Comparison of ENCODE assay signal across 1 cellular context in genomic region chr9:96738147-96739027, GRCh38.
TF ChIP-seq lines count a peak whose summit lies in the region.

No MANE protein-coding gene starts in this region.

TF ChIP-seq in liver, 16 proteins besides CTCF, POLR2A, EP300 and RAD21 (continued from another document):
- TF ChIP-seq ZBTB33 (IDR thresholded peaks at IDR 0.05) (no peak), NR2F2 (IDR thresholded peaks at IDR 0.05) (no peak), RXRA (IDR thresholded peaks at IDR 0.05) (no peak), HNF4A (conservative IDR thresholded peaks at IDR 0.05) (no peak), ATF3 (IDR thresholded peaks at IDR 0.05) (no peak)
- TF ChIP-seq, protein P1, sequence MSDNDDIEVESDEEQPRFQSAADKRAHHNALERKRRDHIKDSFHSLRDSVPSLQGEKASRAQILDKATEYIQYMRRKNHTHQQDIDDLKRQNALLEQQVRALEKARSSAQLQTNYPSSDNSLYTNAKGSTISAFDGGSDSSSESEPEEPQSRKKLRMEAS (IDR thresholded peaks at IDR 0.05): no peak
- TF ChIP-seq, protein P2, sequence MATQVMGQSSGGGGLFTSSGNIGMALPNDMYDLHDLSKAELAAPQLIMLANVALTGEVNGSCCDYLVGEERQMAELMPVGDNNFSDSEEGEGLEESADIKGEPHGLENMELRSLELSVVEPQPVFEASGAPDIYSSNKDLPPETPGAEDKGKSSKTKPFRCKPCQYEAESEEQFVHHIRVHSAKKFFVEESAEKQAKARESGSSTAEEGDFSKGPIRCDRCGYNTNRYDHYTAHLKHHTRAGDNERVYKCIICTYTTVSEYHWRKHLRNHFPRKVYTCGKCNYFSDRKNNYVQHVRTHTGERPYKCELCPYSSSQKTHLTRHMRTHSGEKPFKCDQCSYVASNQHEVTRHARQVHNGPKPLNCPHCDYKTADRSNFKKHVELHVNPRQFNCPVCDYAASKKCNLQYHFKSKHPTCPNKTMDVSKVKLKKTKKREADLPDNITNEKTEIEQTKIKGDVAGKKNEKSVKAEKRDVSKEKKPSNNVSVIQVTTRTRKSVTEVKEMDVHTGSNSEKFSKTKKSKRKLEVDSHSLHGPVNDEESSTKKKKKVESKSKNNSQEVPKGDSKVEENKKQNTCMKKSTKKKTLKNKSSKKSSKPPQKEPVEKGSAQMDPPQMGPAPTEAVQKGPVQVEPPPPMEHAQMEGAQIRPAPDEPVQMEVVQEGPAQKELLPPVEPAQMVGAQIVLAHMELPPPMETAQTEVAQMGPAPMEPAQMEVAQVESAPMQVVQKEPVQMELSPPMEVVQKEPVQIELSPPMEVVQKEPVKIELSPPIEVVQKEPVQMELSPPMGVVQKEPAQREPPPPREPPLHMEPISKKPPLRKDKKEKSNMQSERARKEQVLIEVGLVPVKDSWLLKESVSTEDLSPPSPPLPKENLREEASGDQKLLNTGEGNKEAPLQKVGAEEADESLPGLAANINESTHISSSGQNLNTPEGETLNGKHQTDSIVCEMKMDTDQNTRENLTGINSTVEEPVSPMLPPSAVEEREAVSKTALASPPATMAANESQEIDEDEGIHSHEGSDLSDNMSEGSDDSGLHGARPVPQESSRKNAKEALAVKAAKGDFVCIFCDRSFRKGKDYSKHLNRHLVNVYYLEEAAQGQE (IDR thresholded peaks at IDR 0.05): no peak
